Comparison of ENCODE assay signal across 18 cellular contexts in genomic region chr17:57957120-57957850, GRCh38. TPM values are rescaled to one million over a fixed set of nuclear protein-coding genes. Genes with fewer than 3 reads are reported as not detected.
A peak's percentile ranks its signal among the peaks of the same experiment; 100 is the strongest.
DNase-seq lines count a peak whose midpoint lies in the region; ATAC-seq and TF ChIP-seq lines count a peak whose summit lies in the region.
"Had no signal": no experiment of that assay in that cellular context is flagged by ENCODE, and none has a peak within 500 bp of the region (broad histone marks: within the 10 kb centered on the region; RNA-seq: fewer than 3 reads in every experiment).

No MANE protein-coding gene starts in this region.

- POLR2A ChIA-PET in CD8-positive, alpha-beta T cell (lab: Charles Lee), result no interaction called here
- POLR2A ChIA-PET in A673 (lab: Charles Lee; ENCODE audit: low non-redundant PET), result no interaction called here

- H3K36me3 Mint-ChIP-seq in CD8-positive, alpha-beta T cell, result no peaks in the 10 kb centered on the region
- no peaks in the 10 kb centered on the region for H3K36me3 Mint-ChIP-seq in T-helper 17 cell (ENCODE audit: low read depth)
- no peaks in the 10 kb centered on the region for H3K36me3 Mint-ChIP-seq in stimulated activated naive B cell treated with anti-CD40 and anti-IgM and Interleukin-4, amounts not matched to agents 10 μg/mL and 1 μg/mL and 100 μg/mL, for 72 hours

- peaks cover 23% of the 10 kb centered on the region for H3K4me1 Mint-ChIP-seq in CD8-positive, alpha-beta T cell (ENCODE audit: low read depth)
- peaks cover 23% of the 10 kb centered on the region for H3K4me1 Mint-ChIP-seq in T-helper 17 cell
- H3K4me1 Mint-ChIP-seq in stimulated activated naive B cell treated with anti-CD40 and anti-IgM and Interleukin-4, amounts not matched to agents 10 μg/mL and 1 μg/mL and 100 μg/mL, for 72 hours, result peaks cover 17 to 33% of the 10 kb centered on the region in 2 donors

- peak overlapping the region; percentile 4 for H3K4me3 Mint-ChIP-seq in CD8-positive, alpha-beta T cell
- no peak overlapping the region for H3K4me3 Mint-ChIP-seq in T-helper 17 cell
- no peak overlapping the region for H3K4me3 Mint-ChIP-seq in stimulated activated naive B cell treated with anti-CD40 and anti-IgM and Interleukin-4, amounts not matched to agents 10 μg/mL and 1 μg/mL and 100 μg/mL, for 72 hours

- DNase-seq in CD8-positive, alpha-beta T cell, result no peak
- DNase-seq in T-helper 17 cell (no peak), mesenteric fat pad (ENCODE audit: low spot score) (peak; percentile 84), left lung (no peak), SK-N-DZ (ENCODE audit: low spot score) (no peak), A673 (ENCODE audit: low spot score) (no peak), COLO668 (lab: John Stamatoyannopoulos, UW; ENCODE audit: unreplicated experiment) (no peak)
- no peak for DNase-seq in stimulated activated naive B cell treated with anti-CD40 and anti-IgM and Interleukin-4, amounts not matched to agents 10 μg/mL and 1 μg/mL and 100 μg/mL, for 72 hours
- DNase-seq: activated CD4-positive, CD25-positive, alpha-beta regulatory T cell treated with anti-CD3 and anti-CD28 coated beads, Interleukin-2, amount 50 U/mL, for 72 hours; activated gamma-delta T cell treated with Interleukin-2 at 50 U/mL for 16 hours; foreskin keratinocyte; GOT3; KG1; NCI-H1092 treated with DMSO at 0.1 percent for 48 hours; NCI-H2107; SIG-M5; stimulated activated naive CD8-positive, alpha-beta T cell treated with anti-CD3 and anti-CD28 coated beads, Interleukin-15, amount 100 ng/mL, for 72 hours had no signal

- no peak overlapping the region for H3K4me3 ChIP-seq in CD8-positive, alpha-beta T cell (ENCODE audit: low read depth, low read length)
- H3K4me3 ChIP-seq in left lung (no peak overlapping the region), A673 (ENCODE audit: low read depth, low read length, poor library complexity, severe bottlenecking) (no peak overlapping the region)
- H3K4me3 ChIP-seq: ascending aorta had no signal

- H3K9me3 Mint-ChIP-seq in CD8-positive, alpha-beta T cell, result no peaks in the 10 kb centered on the region
- H3K9me3 Mint-ChIP-seq in stimulated activated naive B cell treated with anti-CD40 and anti-IgM and Interleukin-4, amounts not matched to agents 10 μg/mL and 1 μg/mL and 100 μg/mL, for 72 hours, result no peaks in the 10 kb centered on the region
- H3K9me3 Mint-ChIP-seq: stimulated activated naive CD8-positive, alpha-beta T cell treated with anti-CD3 and anti-CD28 coated beads, Interleukin-15, amount 100 ng/mL, for 72 hours had no signal

- intact Hi-C loops in CD8-positive, alpha-beta T cell (cut with DNase I, micrococcal nuclease), result loop anchor here in 1 of 2 experiments (5.0 kb wide), 1 partner anchor 35 kb away; no protein-coding TSS in a partner anchor
- intact Hi-C loops in left lung (cut with DNase I) (no loop called here), A673 (cut with micrococcal nuclease; ENCODE audit: unreplicated experiment) (no loop called here)

- no peaks in the 10 kb centered on the region for H3K36me3 ChIP-seq in CD8-positive, alpha-beta T cell (ENCODE audit: insufficient read depth, low read length)
- H3K36me3 ChIP-seq in left lung (no peaks in the 10 kb centered on the region), A673 (ENCODE audit: insufficient read depth, low read length, poor library complexity, severe bottlenecking) (no peaks in the 10 kb centered on the region)
- H3K36me3 ChIP-seq: ascending aorta had no signal

- BruUV-seq in A673 (replicated peaks; lab: Mats Ljungman, UMichigan), result no TSS peak

- no peaks in the 10 kb centered on the region for H3K9me3 ChIP-seq in CD8-positive, alpha-beta T cell (ENCODE audit: low read length)
- H3K9me3 ChIP-seq in T-helper 17 cell (ENCODE audit: control insufficient read depth, low read length, poor library complexity, severe bottlenecking), result no peaks in the 10 kb centered on the region
- H3K9me3 ChIP-seq in left lung, result no peaks in the 10 kb centered on the region
- no peaks in the 10 kb centered on the region for H3K9me3 ChIP-seq in A673 (ENCODE audit: low read depth, low read length, poor library complexity, severe bottlenecking)
- H3K9me3 ChIP-seq: ascending aorta had no signal

- H3K4me1 ChIP-seq in CD8-positive, alpha-beta T cell (ENCODE audit: insufficient read depth, low read length), result peaks cover 15% of the 10 kb centered on the region
- H3K4me1 ChIP-seq in left lung (peaks cover 16 to 36% of the 10 kb centered on the region in 2 donors), A673 (ENCODE audit: insufficient read depth, low read length, poor library complexity, severe bottlenecking) (peaks cover 29% of the 10 kb centered on the region)
- H3K4me1 ChIP-seq: foreskin keratinocyte had no signal

- H3K27me3 Mint-ChIP-seq in CD8-positive, alpha-beta T cell (ENCODE audit: low read depth), result peaks cover 10% of the 10 kb centered on the region
- peaks cover 35% of the 10 kb centered on the region for H3K27me3 Mint-ChIP-seq in T-helper 17 cell
- H3K27me3 Mint-ChIP-seq in stimulated activated naive B cell treated with anti-CD40 and anti-IgM and Interleukin-4, amounts not matched to agents 10 μg/mL and 1 μg/mL and 100 μg/mL, for 72 hours, result peaks cover 73% of the 10 kb centered on the region in 2 donors

- CTCF ChIA-PET in CD8-positive, alpha-beta T cell (lab: Charles Lee), result interaction anchor here (0.6 to 1.1 kb wide), 3 partner anchors 9 to 44 kb away, joined by 3 to 5 read pairs (median 3); no protein-coding TSS in a partner anchor
- CTCF ChIA-PET in A673 (lab: Charles Lee), result no interaction called here

- H3K27ac Mint-ChIP-seq in CD8-positive, alpha-beta T cell, result no peak overlapping the region
- H3K27ac Mint-ChIP-seq in T-helper 17 cell, result peak overlapping the region; percentile 32
- peak overlapping the region; percentile 20 for H3K27ac Mint-ChIP-seq in stimulated activated naive B cell treated with anti-CD40 and anti-IgM and Interleukin-4, amounts not matched to agents 10 μg/mL and 1 μg/mL and 100 μg/mL, for 72 hours

- no peak overlapping the region for H3K27ac ChIP-seq in CD8-positive, alpha-beta T cell (ENCODE audit: low read depth, low read length)
- no peak overlapping the region for H3K27ac ChIP-seq in left lung
- no peak overlapping the region for H3K27ac ChIP-seq in A673 (ENCODE audit: low read depth, low read length, poor library complexity, severe bottlenecking)
- H3K27ac ChIP-seq: ascending aorta, foreskin keratinocyte had no signal

- H3K27me3 ChIP-seq in CD8-positive, alpha-beta T cell (ENCODE audit: insufficient read depth, low read length), result no peaks in the 10 kb centered on the region
- H3K27me3 ChIP-seq in left lung (peaks cover 0 to 26% of the 10 kb centered on the region in 2 donors), A673 (replicated peaks; ENCODE audit: insufficient read depth, low read depth, low read length, poor library complexity) (no peaks in the 10 kb centered on the region)
- H3K27me3 ChIP-seq: ascending aorta had no signal

- ATAC-seq in CD8-positive, alpha-beta T cell, result no peak
- ATAC-seq in T-helper 17 cell (no peak), left lung (no peak)
- no peak for ATAC-seq in stimulated activated naive B cell treated with anti-CD40 and anti-IgM and Interleukin-4, amounts not matched to agents 10 μg/mL and 1 μg/mL and 100 μg/mL, for 72 hours (replicated peaks)
- ATAC-seq: foreskin keratinocyte had no signal

- TF ChIP-seq CTCF in CD8-positive, alpha-beta T cell (IDR thresholded peaks at IDR 0.05), result no peak
- TF ChIP-seq CTCF in left lung (IDR thresholded peaks at IDR 0.05) (no peak), A673 (conservative IDR thresholded peaks at IDR 0.05; ENCODE audit: low read depth, low read length) (no peak)

RNA-seq across cellular contexts. Expression of gene CUEDC1, which starts 2.1 kb away (rescaled TPM):
- total RNA-seq in CD8-positive, alpha-beta T cell, result under 1 TPM in 1 of 2 experiments, not detected in 1; 0.22 TPM
- total RNA-seq in T-helper 17 cell (under 1 TPM; 0.21 to 0.82 TPM), mesenteric fat pad (34.1 TPM), left lung (10 to 100 TPM; 44.1 to 47.3 TPM), A673 (2021) (53.5 and 55.6 TPM in 2 replicates)
- 10.0 and 12.3 TPM in 2 replicates for polyA plus RNA-seq in SK-N-DZ (2014; cell fraction: cytosol; rRNA removed)
- polyA plus RNA-seq in SK-N-DZ (2014; cell fraction: nucleus; rRNA removed), result 40.2 TPM in 2 replicates

RNA-seq across cellular contexts. Expression of gene VEZF1, which starts 30.8 kb away (rescaled TPM):
- 10 to 100 TPM; 45.2 to 46.6 TPM for total RNA-seq in CD8-positive, alpha-beta T cell
- 10 to 100 TPM; 41.7 to 48.7 TPM for total RNA-seq in T-helper 17 cell
- total RNA-seq in mesenteric fat pad, result 42.7 TPM
- 10 to 100 TPM; 62.7 to 62.9 TPM for total RNA-seq in left lung
- polyA plus RNA-seq in SK-N-DZ (2014; cell fraction: cytosol; rRNA removed), result 51.3 and 65.9 TPM in 2 replicates
- polyA plus RNA-seq in SK-N-DZ (2014; cell fraction: nucleus; rRNA removed), result 40.5 and 41.9 TPM in 2 replicates
- 75.7 and 77.7 TPM in 2 replicates for total RNA-seq in A673 (2021)

RNA-seq across cellular contexts. Expression of gene SRSF1, which starts 49.8 kb away (rescaled TPM):
- total RNA-seq in CD8-positive, alpha-beta T cell, result 10 to 100 TPM; 79.2 to 94.1 TPM
- total RNA-seq in T-helper 17 cell, result 100 to 1,000 TPM in 1 of 2 donors, 10 to 100 TPM in 1; 94.9 to 107 TPM
- total RNA-seq in mesenteric fat pad, result 167 TPM
- 100 to 1,000 TPM; 137 to 200 TPM for total RNA-seq in left lung
- 480 and 539 TPM in 2 replicates for polyA plus RNA-seq in SK-N-DZ (2014; cell fraction: cytosol; rRNA removed)
- polyA plus RNA-seq in SK-N-DZ (2014; cell fraction: nucleus; rRNA removed), result 1,112 and 1,249 TPM in 2 replicates
- 491 and 512 TPM in 2 replicates for total RNA-seq in A673 (2021)

Comparison
In these comparisons a context has a peak if more than half of its experiments do, and no peak if none do; other contexts are left out.
1. RNA of gene CUEDC1, which starts 2.1 kb away (total RNA-seq): 53.5 to 55.6 TPM in A673, 44.1 to 47.3 TPM in left lung and 34.1 TPM in mesenteric fat pad (single experiment); 0.21 to 0.82 TPM in T-helper 17 cell and 0.22 TPM in CD8-positive, alpha-beta T cell; every median in the first group is over 10 times any median in the second.